ENCODE assay signal across 1 cellular context in the genomic region with DNA sequence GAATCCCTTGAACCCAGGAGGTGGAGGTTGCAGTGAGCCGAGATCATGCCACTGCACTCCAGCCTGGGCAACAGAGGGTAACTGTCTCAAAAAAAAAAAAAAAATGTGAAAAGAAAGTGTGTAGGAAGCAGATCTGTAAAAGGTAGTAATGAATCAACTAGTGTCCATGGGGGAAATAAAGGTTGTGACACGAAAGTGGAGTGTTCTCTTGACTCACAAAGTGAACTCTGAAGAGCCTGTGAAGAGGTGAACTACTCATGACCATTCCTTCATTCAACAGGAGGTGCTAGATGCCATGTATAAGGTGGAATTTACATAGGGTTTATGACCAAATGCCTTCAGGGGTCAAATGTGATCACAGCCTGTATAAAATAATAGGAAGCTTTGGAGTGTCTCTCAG.
TF ChIP-seq lines count a peak whose summit lies in the region.

No MANE protein-coding gene starts in this region.

TF ChIP-seq in H1, 55 proteins besides CTCF, POLR2A, EP300 and RAD21:
- TF ChIP-seq BRCA1 (IDR thresholded peaks at IDR 0.05; ENCODE audit: low read depth, low read length), result no peak
